10 cellular contexts compared by ENCODE assay signal in genomic region chr16:84737658-84738057, GRCh38. TPM values are rescaled to one million over a fixed set of nuclear protein-coding genes. Genes with fewer than 3 reads are reported as not detected.
DNase-seq lines count a peak whose midpoint lies in the region; ATAC-seq and TF ChIP-seq lines count a peak whose summit lies in the region.
"Had no signal": no experiment of that assay in that cellular context is flagged by ENCODE, and none has a peak within 500 bp of the region (broad histone marks: within the 10 kb centered on the region; RNA-seq: fewer than 3 reads in every experiment).

No MANE protein-coding gene starts in this region.

- peaks cover 42 to 47% of the 10 kb centered on the region in 2 donors for H3K4me1 Mint-ChIP-seq in natural killer cell treated with Interleukin-12 subunit alpha and Interleukin-12 subunit beta and Interleukin-15 and Interleukin-18, amount 100 ng/mL, for 72 hours (ENCODE audit: low read depth in 2 of 2)
- H3K4me1 Mint-ChIP-seq in natural killer cell = peaks cover 47 to 58% of the 10 kb centered on the region in 2 donors

- H3K9me3 Mint-ChIP-seq in natural killer cell treated with Interleukin-12 subunit alpha and Interleukin-12 subunit beta and Interleukin-15 and Interleukin-18, amount 100 ng/mL, for 72 hours = no peaks in the 10 kb centered on the region
- H3K9me3 Mint-ChIP-seq in natural killer cell = no peaks in the 10 kb centered on the region
- H3K9me3 Mint-ChIP-seq: activated naive CD4-positive, alpha-beta T cell treated with anti-CD3 and anti-CD28 coated beads for 36 hours; T-helper 1 cell treated with Interleukin-12 subunit alpha and Interleukin-12 subunit beta and Interleukin-4 antibody, amounts not matched to agents 30 μg/mL and 1 μg/mL, for 36 hours had no signal

- H3K4me3 Mint-ChIP-seq in natural killer cell treated with Interleukin-12 subunit alpha and Interleukin-12 subunit beta and Interleukin-15 and Interleukin-18, amount 100 ng/mL, for 72 hours = no peak overlapping the region
- H3K4me3 Mint-ChIP-seq in natural killer cell = no peak overlapping the region
- H3K4me3 Mint-ChIP-seq: activated naive CD4-positive, alpha-beta T cell treated with anti-CD3 and anti-CD28 coated beads for 36 hours had no signal

- intact Hi-C loops in natural killer cell (cut with micrococcal nuclease) = loop anchor here (1.0 to 10.0 kb wide), 2 partner anchors 7 to 463 kb away; no protein-coding TSS in a partner anchor
- intact Hi-C loops in right cardiac atrium (cut with DNase I) = loop anchor here in 1 of 4 donors (2.0 kb wide), 1 partner anchor 227 kb away; no protein-coding TSS in a partner anchor
- intact Hi-C loops in vagina (cut with DNase I) = no loop called here

- H3K4me3 ChIP-seq in right cardiac atrium (ENCODE audit: low read length) (no peak overlapping the region), vagina (no peak overlapping the region)

- TF ChIP-seq POLR2A in vagina (IDR thresholded peaks at IDR 0.05) = no peak

- H3K27ac ChIP-seq in right cardiac atrium (ENCODE audit: low read length) (no peak overlapping the region), vagina (peak overlapping the region; percentile 67)

- no peak for DNase-seq in natural killer cell treated with Interleukin-12 subunit alpha and Interleukin-12 subunit beta and Interleukin-15 and Interleukin-18, amount 100 ng/mL, for 72 hours (ENCODE audit: low spot score)
- DNase-seq in natural killer cell = no peak
- peak; percentile 46 for DNase-seq in NCI-H774 (lab: John Stamatoyannopoulos, UW)
- no peak for DNase-seq in right cardiac atrium
- DNase-seq in vagina (ENCODE audit: extremely low spot score in 2 of 2) = peak in 1 of 2 donors; percentile 84
- no peak for DNase-seq in NCI-H526 treated with DMSO at 0.1 percent for 48 hours (lab: John Stamatoyannopoulos, UW)
- no peak for DNase-seq in GOT3 (lab: John Stamatoyannopoulos, UW)

- ATAC-seq in natural killer cell treated with Interleukin-12 subunit alpha and Interleukin-12 subunit beta and Interleukin-15 and Interleukin-18, amount 100 ng/mL, for 72 hours = no peak
- no peak for ATAC-seq in natural killer cell
- ATAC-seq in right cardiac atrium = peak; percentile 25 to 32
- ATAC-seq in GM18861 (IDR thresholded peaks at IDR 0.05; ENCODE audit: unreplicated experiment) = no peak

- H3K36me3 ChIP-seq in vagina = no peaks in the 10 kb centered on the region

- peaks cover 11% of the 10 kb centered on the region for H3K36me3 Mint-ChIP-seq in natural killer cell treated with Interleukin-12 subunit alpha and Interleukin-12 subunit beta and Interleukin-15 and Interleukin-18, amount 100 ng/mL, for 72 hours
- H3K36me3 Mint-ChIP-seq in natural killer cell = no peaks in the 10 kb centered on the region

- no peak for TF ChIP-seq CTCF in natural killer cell (IDR thresholded peaks at IDR 0.05)
- no peak for TF ChIP-seq CTCF in vagina (IDR thresholded peaks at IDR 0.05)

- no peaks in the 10 kb centered on the region for H3K9me3 ChIP-seq in right cardiac atrium (ENCODE audit: control insufficient read depth, low read length)
- no peaks in the 10 kb centered on the region for H3K9me3 ChIP-seq in vagina

- H3K4me1 ChIP-seq in right cardiac atrium (ENCODE audit: control insufficient read depth, insufficient read depth, low read length) = peaks cover 14% of the 10 kb centered on the region
- H3K4me1 ChIP-seq in vagina = peaks cover 75% of the 10 kb centered on the region

- H3K27me3 ChIP-seq in right cardiac atrium (ENCODE audit: control insufficient read depth, insufficient read depth) (no peaks in the 10 kb centered on the region), vagina (no peaks in the 10 kb centered on the region)

- peak overlapping the region; percentile 26 to 63 for H3K27ac Mint-ChIP-seq in natural killer cell treated with Interleukin-12 subunit alpha and Interleukin-12 subunit beta and Interleukin-15 and Interleukin-18, amount 100 ng/mL, for 72 hours
- H3K27ac Mint-ChIP-seq in natural killer cell = no peak overlapping the region
- H3K27ac Mint-ChIP-seq: activated naive CD4-positive, alpha-beta T cell treated with anti-CD3 and anti-CD28 coated beads for 36 hours; T-helper 1 cell treated with Interleukin-12 subunit alpha and Interleukin-12 subunit beta and Interleukin-4 antibody, amounts not matched to agents 30 μg/mL and 1 μg/mL, for 36 hours had no signal

- WGBS in right cardiac atrium = 79% methylated on average over 7 of the region's 7 CpGs

- H3K27me3 Mint-ChIP-seq in natural killer cell treated with Interleukin-12 subunit alpha and Interleukin-12 subunit beta and Interleukin-15 and Interleukin-18, amount 100 ng/mL, for 72 hours = no peaks in the 10 kb centered on the region
- H3K27me3 Mint-ChIP-seq in natural killer cell (ENCODE audit: low read depth in 2 of 2) = no peaks in the 10 kb centered on the region

RNA-seq across cellular contexts. Expression of gene USP10, which starts 37.9 kb away (rescaled TPM):
- total RNA-seq in natural killer cell treated with Interleukin-12 subunit alpha and Interleukin-12 subunit beta and Interleukin-15 and Interleukin-18, amount 100 ng/mL, for 72 hours = 100 to 1,000 TPM; 111 to 156 TPM
- 100 to 1,000 TPM in 2 of 3 donors, 10 to 100 TPM in 1; 78.4 to 103 (median 100) TPM for total RNA-seq in natural killer cell
- 10 to 100 TPM; 45.5 to 66.5 (median 62.9) TPM for total RNA-seq in right cardiac atrium
- polyA plus RNA-seq in right cardiac atrium = 25.8 TPM
- 42.5 TPM for total RNA-seq in vagina

Comparison
In these comparisons a context has a peak if more than half of its experiments do, and no peak if none do; other contexts are left out.
1. H3K27ac Mint-ChIP-seq: peak in natural killer cell treated with Interleukin-12 subunit alpha and Interleukin-12 subunit beta and Interleukin-15 and Interleukin-18, amount 100 ng/mL, for 72 hours (2 of 2); none in natural killer cell (0 of 2).
2. ATAC-seq: peak in right cardiac atrium (2 of 2); none in natural killer cell treated with Interleukin-12 subunit alpha and Interleukin-12 subunit beta and Interleukin-15 and Interleukin-18, amount 100 ng/mL, for 72 hours (0 of 2), natural killer cell (0 of 3) and GM18861 (single experiment).